In genomic region chr4:148822572-148823418, GRCh38 we compare ENCODE assay signal across 21 cellular contexts.
"Had no signal": no experiment of that assay in that cellular context is flagged by ENCODE, and none has a peak within 500 bp of the region (broad histone marks: within the 10 kb centered on the region; RNA-seq: fewer than 3 reads in every experiment).

No MANE protein-coding gene starts in this region.

- H3K27ac ChIP-seq: hepatocyte, prostate gland, sigmoid colon, spleen, testis, tibial artery, vagina had no signal

- H3K27me3 Mint-ChIP-seq: memory B cell; naive thymus-derived CD4-positive, alpha-beta T cell; stimulated activated memory B cell treated with anti-CD40 and anti-IgM and Interleukin-4, amounts not matched to agents 10 μg/mL and 1 μg/mL and 100 μg/mL, for 72 hours had no signal

- H3K9me3 ChIP-seq: prostate gland, sigmoid colon, testis, tibial artery, vagina had no signal

- H3K36me3 Mint-ChIP-seq: memory B cell; naive thymus-derived CD4-positive, alpha-beta T cell; stimulated activated memory B cell treated with anti-CD40 and anti-IgM and Interleukin-4, amounts not matched to agents 10 μg/mL and 1 μg/mL and 100 μg/mL, for 72 hours had no signal

- H3K4me1 ChIP-seq: prostate gland, sigmoid colon, spleen, testis, tibial artery, vagina had no signal

- ATAC-seq: naive thymus-derived CD4-positive, alpha-beta T cell; right cardiac atrium; stimulated activated memory B cell treated with anti-CD40 and anti-IgM and Interleukin-4, amounts not matched to agents 10 μg/mL and 1 μg/mL and 100 μg/mL, for 72 hours; stimulated activated naive CD8-positive, alpha-beta T cell treated with anti-CD3 and anti-CD28 coated beads, Interleukin-15, Interleukin-2, amounts not matched to agents 100 U/mL and 50 U/mL, for 24 hours had no signal

- H3K36me3 ChIP-seq: prostate gland, sigmoid colon, spleen, tibial artery, vagina had no signal

- H3K4me3 ChIP-seq: hepatocyte, lung, prostate gland, sigmoid colon, spleen, testis, tibial artery, vagina had no signal

- H3K9me3 Mint-ChIP-seq: nephron; stimulated activated memory B cell treated with anti-CD40 and anti-IgM and Interleukin-4, amounts not matched to agents 10 μg/mL and 1 μg/mL and 100 μg/mL, for 72 hours had no signal

- H3K27me3 ChIP-seq: hepatocyte, sigmoid colon, spleen, testis, tibial artery, vagina had no signal

- H3K27ac Mint-ChIP-seq: memory B cell; naive thymus-derived CD4-positive, alpha-beta T cell; nephron; stimulated activated memory B cell treated with anti-CD40 and anti-IgM and Interleukin-4, amounts not matched to agents 10 μg/mL and 1 μg/mL and 100 μg/mL, for 72 hours had no signal

- DNase-seq: cortex of kidney; effector CD4-positive, alpha-beta T cell; head of caudate nucleus; kidney; naive thymus-derived CD4-positive, alpha-beta T cell; nucleus accumbens; right cardiac atrium; sigmoid colon; spleen; stimulated activated CD4-positive, alpha-beta T cell treated with anti-CD3 and anti-CD28 coated beads, Interleukin-4, amount 100 ng/mL, for 4 hours; stimulated activated naive CD8-positive, alpha-beta T cell treated with anti-CD3 and anti-CD28 coated beads, Interleukin-15, Interleukin-2, amounts not matched to agents 100 U/mL and 50 U/mL, for 24 hours; substantia nigra; testis; tibial artery had no signal

- H3K4me1 Mint-ChIP-seq: memory B cell; naive thymus-derived CD4-positive, alpha-beta T cell; nephron; stimulated activated memory B cell treated with anti-CD40 and anti-IgM and Interleukin-4, amounts not matched to agents 10 μg/mL and 1 μg/mL and 100 μg/mL, for 72 hours had no signal

- H3K4me3 Mint-ChIP-seq: memory B cell; naive thymus-derived CD4-positive, alpha-beta T cell; nephron; stimulated activated memory B cell treated with anti-CD40 and anti-IgM and Interleukin-4, amounts not matched to agents 10 μg/mL and 1 μg/mL and 100 μg/mL, for 72 hours had no signal
